ENCODE assay signal across 17 cellular contexts in genomic region chr10:50312464-50313437, GRCh38.
DNase-seq lines count a peak whose midpoint lies in the region; ATAC-seq and TF ChIP-seq lines count a peak whose summit lies in the region.
"Had no signal": no experiment of that assay in that cellular context is flagged by ENCODE, and none has a peak within 500 bp of the region (broad histone marks: within the 10 kb centered on the region; RNA-seq: fewer than 3 reads in every experiment).

No MANE protein-coding gene starts in this region.

- H3K23ac ChIP-seq in trophoblast cell (ENCODE audit: low read length) = no peak overlapping the region

- H3K18ac ChIP-seq in trophoblast cell (ENCODE audit: low read length) = no peak overlapping the region

- CTCF ChIA-PET in activated CD4-positive, alpha-beta memory T cell treated with anti-CD3 and anti-CD28 coated beads, Interleukin-2, amount 10 ng/mL, durations not matched to agents 7 days and 5 days (lab: Charles Lee) = interaction anchor here (1.3 to 1.7 kb wide), 2 partner anchors 9 to 13 kb away, joined by 3 to 7 read pairs; no protein-coding TSS in a partner anchor
- CTCF ChIA-PET in activated CD4-positive, alpha-beta memory T cell treated with anti-CD3 and anti-CD28 coated beads for 36 hours (lab: Charles Lee) = no interaction called here

- H3K27ac Mint-ChIP-seq in activated CD4-positive, alpha-beta memory T cell treated with anti-CD3 and anti-CD28 coated beads, Interleukin-2, amount 10 ng/mL, durations not matched to agents 7 days and 5 days = peak overlapping the region; percentile 21
- no peak overlapping the region for H3K27ac Mint-ChIP-seq in activated CD4-positive, alpha-beta memory T cell treated with anti-CD3 and anti-CD28 coated beads for 36 hours
- H3K27ac Mint-ChIP-seq in central memory CD8-positive, alpha-beta T cell (ENCODE audit: low read depth) = peak overlapping the region; percentile 64
- H3K27ac Mint-ChIP-seq: activated B cell treated with CpG ODN at 0.5 μM for 24 hours; activated naive CD8-positive, alpha-beta T cell treated with anti-CD3 and anti-CD28 coated beads, Interleukin-2, amount 50 U/mL, for 24 hours had no signal

- no peak for DNase-seq in activated CD4-positive, alpha-beta memory T cell treated with anti-CD3 and anti-CD28 coated beads, Interleukin-2, amount 10 ng/mL, durations not matched to agents 7 days and 5 days
- DNase-seq in activated CD4-positive, alpha-beta memory T cell treated with anti-CD3 and anti-CD28 coated beads for 36 hours = no peak
- DNase-seq in MG63 = peak; percentile 25
- DNase-seq in central memory CD8-positive, alpha-beta T cell (ENCODE audit: low spot score in 2 of 2) = no peak
- peak; percentile 49 to 69 for DNase-seq in trophoblast cell
- no peak for DNase-seq in upper lobe of right lung
- DNase-seq in WERI-Rb-1 = no peak
- DNase-seq in right atrium auricular region (ENCODE audit: low spot score) = no peak
- DNase-seq: activated B cell treated with CpG ODN at 0.5 μM for 24 hours; activated naive CD8-positive, alpha-beta T cell treated with anti-CD3 and anti-CD28 coated beads, Interleukin-2, amount 50 U/mL, for 24 hours; activated T-cell treated with anti-CD3 and anti-CD28 coated beads, Interleukin-2, amount 50 U/mL, for 4 hours; cortex of kidney; esophagus squamous epithelium; NCI-H1092; NCI-H446 treated with DMSO at 0.1 percent for 48 hours; nucleus accumbens; spleen had no signal

- H2BK5ac ChIP-seq in trophoblast cell (ENCODE audit: low read depth, low read length, poor library complexity) = no peak overlapping the region

- H3K36me3 ChIP-seq in MG63 (peaks cover 13% of the 10 kb centered on the region), trophoblast cell (ENCODE audit: control insufficient read depth in 1 of 2, insufficient read depth in 2 of 2, low read length in 2 of 2) (no peaks in the 10 kb centered on the region), upper lobe of right lung (peaks cover 37% of the 10 kb centered on the region), WERI-Rb-1 (no peaks in the 10 kb centered on the region), right atrium auricular region (peaks cover 31% of the 10 kb centered on the region)

- H3K27me3 ChIP-seq in MG63 (no peaks in the 10 kb centered on the region), trophoblast cell (ENCODE audit: insufficient read depth, low read length) (no peaks in the 10 kb centered on the region), upper lobe of right lung (no peaks in the 10 kb centered on the region), WERI-Rb-1 (ENCODE audit: insufficient read depth, low read depth, severe bottlenecking) (no peaks in the 10 kb centered on the region), right atrium auricular region (no peaks in the 10 kb centered on the region)
- H3K27me3 ChIP-seq: esophagus squamous epithelium, spleen had no signal

- peaks cover 32% of the 10 kb centered on the region for H3K36me3 Mint-ChIP-seq in activated CD4-positive, alpha-beta memory T cell treated with anti-CD3 and anti-CD28 coated beads, Interleukin-2, amount 10 ng/mL, durations not matched to agents 7 days and 5 days (ENCODE audit: low read depth)
- peaks cover 32% of the 10 kb centered on the region for H3K36me3 Mint-ChIP-seq in activated CD4-positive, alpha-beta memory T cell treated with anti-CD3 and anti-CD28 coated beads for 36 hours
- peaks cover 16% of the 10 kb centered on the region for H3K36me3 Mint-ChIP-seq in central memory CD8-positive, alpha-beta T cell (ENCODE audit: insufficient read depth)

- no peak for ATAC-seq in central memory CD8-positive, alpha-beta T cell (replicated peaks; ENCODE audit: extremely low read depth, poor library complexity, severe bottlenecking)
- ATAC-seq in upper lobe of right lung = no peak
- ATAC-seq: activated naive CD8-positive, alpha-beta T cell treated with anti-CD3 and anti-CD28 coated beads, Interleukin-2, amount 50 U/mL, for 24 hours had no signal

- no peak overlapping the region for H3K9ac ChIP-seq in trophoblast cell (ENCODE audit: low read length)

- H2AFZ ChIP-seq in trophoblast cell (ENCODE audit: insufficient read depth, low read length, poor library complexity) = no peak overlapping the region

- H3K4me2 ChIP-seq in trophoblast cell (ENCODE audit: low read length) = no peak overlapping the region

- H3K4me3 ChIP-seq in MG63 (no peak overlapping the region), trophoblast cell (ENCODE audit: low read depth, low read length) (no peak overlapping the region), upper lobe of right lung (no peak overlapping the region), WERI-Rb-1 (ENCODE audit: low read depth, low read length) (no peak overlapping the region), right atrium auricular region (no peak overlapping the region)
- H3K4me3 ChIP-seq: esophagus squamous epithelium, spleen had no signal

- WGBS in trophoblast cell (ENCODE audit: extremely low coverage, insufficient coverage, insufficient read length) = no CpG with 5 or more reads among the region's 10 CpGs

- no peak overlapping the region for H3K4me3 Mint-ChIP-seq in activated CD4-positive, alpha-beta memory T cell treated with anti-CD3 and anti-CD28 coated beads, Interleukin-2, amount 10 ng/mL, durations not matched to agents 7 days and 5 days
- no peak overlapping the region for H3K4me3 Mint-ChIP-seq in activated CD4-positive, alpha-beta memory T cell treated with anti-CD3 and anti-CD28 coated beads for 36 hours
- H3K4me3 Mint-ChIP-seq in central memory CD8-positive, alpha-beta T cell = no peak overlapping the region
- H3K4me3 Mint-ChIP-seq: activated B cell treated with CpG ODN at 0.5 μM for 24 hours; activated naive CD8-positive, alpha-beta T cell treated with anti-CD3 and anti-CD28 coated beads, Interleukin-2, amount 50 U/mL, for 24 hours; activated T-cell treated with anti-CD3 and anti-CD28 coated beads, Interleukin-2, amount 50 U/mL, for 4 hours had no signal

- H3K27ac ChIP-seq in trophoblast cell (ENCODE audit: low read depth, low read length) = no peak overlapping the region
- no peak overlapping the region for H3K27ac ChIP-seq in upper lobe of right lung
- H3K27ac ChIP-seq in WERI-Rb-1 = no peak overlapping the region
- H3K27ac ChIP-seq in right atrium auricular region = no peak overlapping the region
- H3K27ac ChIP-seq: esophagus squamous epithelium, spleen had no signal

- no peak overlapping the region for H4K91ac ChIP-seq in trophoblast cell (ENCODE audit: low read depth, low read length)

- no peaks in the 10 kb centered on the region for H3K79me1 ChIP-seq in trophoblast cell (ENCODE audit: low read length)

- no peak overlapping the region for H2BK120ac ChIP-seq in trophoblast cell (ENCODE audit: insufficient read depth, low read length, poor library complexity)

- no peak overlapping the region for H4K8ac ChIP-seq in trophoblast cell (ENCODE audit: low read depth, low read length)

- no peak overlapping the region for H3K14ac ChIP-seq in trophoblast cell (ENCODE audit: low read length)

- TF ChIP-seq CTCF in upper lobe of right lung (IDR thresholded peaks at IDR 0.05) (no peak), WERI-Rb-1 (IDR thresholded peaks at IDR 0.05; ENCODE audit: low read depth, low read length) (no peak), right atrium auricular region (IDR thresholded peaks at IDR 0.05) (no peak)

- H2BK12ac ChIP-seq in trophoblast cell (ENCODE audit: low read length) = no peak overlapping the region

- intact Hi-C loops in activated CD4-positive, alpha-beta memory T cell treated with anti-CD3 and anti-CD28 coated beads for 36 hours (cut with micrococcal nuclease) = no loop called here
- intact Hi-C loops in upper lobe of right lung (cut with DNase I) = no loop called here

- H3K9me3 ChIP-seq in MG63 (0 out of 2 replicates have a peak, but pooled peaks cover 2% of the 10 kb centered on the region), trophoblast cell (ENCODE audit: insufficient read depth, low read depth, low read length) (no peaks in the 10 kb centered on the region), upper lobe of right lung (no peaks in the 10 kb centered on the region), WERI-Rb-1 (ENCODE audit: severe bottlenecking) (no peaks in the 10 kb centered on the region), right atrium auricular region (no peaks in the 10 kb centered on the region)
- H3K9me3 ChIP-seq: esophagus squamous epithelium had no signal

- H3K27me3 Mint-ChIP-seq in activated CD4-positive, alpha-beta memory T cell treated with anti-CD3 and anti-CD28 coated beads, Interleukin-2, amount 10 ng/mL, durations not matched to agents 7 days and 5 days = no peaks in the 10 kb centered on the region
- no peaks in the 10 kb centered on the region for H3K27me3 Mint-ChIP-seq in activated CD4-positive, alpha-beta memory T cell treated with anti-CD3 and anti-CD28 coated beads for 36 hours
- H3K27me3 Mint-ChIP-seq in central memory CD8-positive, alpha-beta T cell = no peaks in the 10 kb centered on the region
- H3K27me3 Mint-ChIP-seq: activated B cell treated with CpG ODN at 0.5 μM for 24 hours; activated naive CD8-positive, alpha-beta T cell treated with anti-CD3 and anti-CD28 coated beads, Interleukin-2, amount 50 U/mL, for 24 hours had no signal

- no peak overlapping the region for H4K12ac ChIP-seq in trophoblast cell (ENCODE audit: low read depth, low read length)

- H3K4ac ChIP-seq in trophoblast cell (ENCODE audit: low read depth, low read length) = no peak overlapping the region

- H3K4me1 Mint-ChIP-seq in activated CD4-positive, alpha-beta memory T cell treated with anti-CD3 and anti-CD28 coated beads, Interleukin-2, amount 10 ng/mL, durations not matched to agents 7 days and 5 days = peaks cover 30% of the 10 kb centered on the region
- H3K4me1 Mint-ChIP-seq in activated CD4-positive, alpha-beta memory T cell treated with anti-CD3 and anti-CD28 coated beads for 36 hours (ENCODE audit: low read depth) = peaks cover 12% of the 10 kb centered on the region
- peaks cover 32% of the 10 kb centered on the region for H3K4me1 Mint-ChIP-seq in central memory CD8-positive, alpha-beta T cell

- POLR2A ChIA-PET in activated CD4-positive, alpha-beta memory T cell treated with anti-CD3 and anti-CD28 coated beads, Interleukin-2, amount 10 ng/mL, durations not matched to agents 7 days and 5 days (lab: Charles Lee) = interaction anchor here (0.9 kb wide), 1 partner anchor 10 kb away, joined by 3 read pairs; no protein-coding TSS in a partner anchor
- POLR2A ChIA-PET in activated CD4-positive, alpha-beta memory T cell treated with anti-CD3 and anti-CD28 coated beads for 36 hours (lab: Charles Lee) = no interaction called here

- no peak overlapping the region for H2AK5ac ChIP-seq in trophoblast cell (ENCODE audit: low read length)

- H3K79me2 ChIP-seq in trophoblast cell (ENCODE audit: control insufficient read depth, insufficient read depth, low read length, poor library complexity) = no peaks in the 10 kb centered on the region

- no peaks in the 10 kb centered on the region for H3K9me3 Mint-ChIP-seq in activated CD4-positive, alpha-beta memory T cell treated with anti-CD3 and anti-CD28 coated beads, Interleukin-2, amount 10 ng/mL, durations not matched to agents 7 days and 5 days
- H3K9me3 Mint-ChIP-seq in activated CD4-positive, alpha-beta memory T cell treated with anti-CD3 and anti-CD28 coated beads for 36 hours = peaks cover 7% of the 10 kb centered on the region
- no peaks in the 10 kb centered on the region for H3K9me3 Mint-ChIP-seq in central memory CD8-positive, alpha-beta T cell
- H3K9me3 Mint-ChIP-seq: activated naive CD8-positive, alpha-beta T cell treated with anti-CD3 and anti-CD28 coated beads, Interleukin-2, amount 50 U/mL, for 24 hours had no signal

- H3K4me1 ChIP-seq in trophoblast cell (ENCODE audit: control insufficient read depth in 1 of 2, insufficient read depth in 2 of 2, low read length in 2 of 2) (no peaks in the 10 kb centered on the region), upper lobe of right lung (peaks cover 9% of the 10 kb centered on the region), right atrium auricular region (peaks cover 0 to 24% of the 10 kb centered on the region in 2 donors)

Comparison
In these comparisons a context has a peak if more than half of its experiments do, and no peak if none do; other contexts are left out.
1. DNase-seq: peak in MG63 (single experiment) and trophoblast cell (2 of 2); none in activated CD4-positive, alpha-beta memory T cell treated with anti-CD3 and anti-CD28 coated beads, Interleukin-2, amount 10 ng/mL, durations not matched to agents 7 days and 5 days (single experiment), activated CD4-positive, alpha-beta memory T cell treated with anti-CD3 and anti-CD28 coated beads for 36 hours (single experiment), central memory CD8-positive, alpha-beta T cell (0 of 2), upper lobe of right lung (single experiment), WERI-Rb-1 (single experiment) and right atrium auricular region (single experiment).